Comparison of ENCODE assay signal across 1 cellular context in genomic region chr1:167984886-167985489, GRCh38.
TF ChIP-seq lines count a peak whose summit lies in the region.

No MANE protein-coding gene starts in this region.

TF ChIP-seq in K562, 482 proteins besides CTCF, POLR2A, EP300 and RAD21 (continued from another document and continues in another):
- TF ChIP-seq ETS1 (conservative IDR thresholded peaks at IDR 0.05; ENCODE audit: control insufficient read depth, low read depth, low read length), result no peak
- peak; percentile 97 for TF ChIP-seq CREM (IDR thresholded peaks at IDR 0.05; ENCODE audit: low read depth)
- no peak for TF ChIP-seq MAFG (tag; conservative IDR thresholded peaks at IDR 0.05)
- 0 out of 4 replicates have a peak, but pooled peaks of 1 of the 2 experiments have one; percentile 26 for TF ChIP-seq ETV6 (IDR thresholded peaks at IDR 0.05; ENCODE audit: borderline replicate concordance in 1 of 2, low read depth in 2 of 2, low read length in 1 of 2)
- no peak for TF ChIP-seq ETV6 (CRISPR knock-in tag; IDR thresholded peaks at IDR 0.05; ENCODE audit: borderline replicate concordance)
- no peak; the same call in 1 of the 2 replicates for TF ChIP-seq ZNF239 (CRISPR knock-in tag; IDR thresholded peaks at IDR 0.05)
- TF ChIP-seq NCOA6 (IDR thresholded peaks at IDR 0.05), result no peak
- TF ChIP-seq ZNF384 (IDR thresholded peaks at IDR 0.05; ENCODE audit: low read depth, low read length), result no peak; the same call in 1 of the 2 replicates
- peak; percentile 84 for TF ChIP-seq DIDO1 (tag; IDR thresholded peaks at IDR 0.05; ENCODE audit: low read depth)
- no peak for TF ChIP-seq DLX4 (CRISPR knock-in tag; IDR thresholded peaks at IDR 0.05)
- TF ChIP-seq UBTF (IDR thresholded peaks at IDR 0.05; ENCODE audit: borderline replicate concordance in 1 of 2, low read depth in 2 of 2, low read length in 2 of 2), result no peak
- no peak for TF ChIP-seq FOXP4 (CRISPR knock-in tag; IDR thresholded peaks at IDR 0.05; ENCODE audit: borderline replicate concordance)
- peak; percentile 93 to 95 for TF ChIP-seq TRIM24 (IDR thresholded peaks at IDR 0.05)
- TF ChIP-seq SMAD4 (CRISPR knock-in tag; conservative IDR thresholded peaks at IDR 0.05), result peak; percentile 85; the same call in 1 of the 2 replicates
- peak in 1 of 2 experiments; percentile 82; a peak in 2 of 4 replicates for TF ChIP-seq MAZ (CRISPR knock-in tag; conservative IDR thresholded peaks at IDR 0.05 in 1 of 2, IDR thresholded peaks at IDR 0.05 in 1 of 2)
- TF ChIP-seq JUND (IDR thresholded peaks at IDR 0.05; ENCODE audit: borderline replicate concordance, low read depth, low read length), result peak; percentile 99
- peak; percentile 100 for TF ChIP-seq JUND (tag; IDR thresholded peaks at IDR 0.05; ENCODE audit: borderline replicate concordance, low read depth, low read length)
- no peak for TF ChIP-seq NEUROD1 (IDR thresholded peaks at IDR 0.05; ENCODE audit: borderline replicate concordance, low read depth, low read length, partially characterized antibody)
- peak; percentile 90 for TF ChIP-seq TAL1 (IDR thresholded peaks at IDR 0.05)
- no peak for TF ChIP-seq THAP7 (CRISPR knock-in tag; IDR thresholded peaks at IDR 0.05)
- TF ChIP-seq SRSF7 (optimal IDR thresholded peaks at IDR 0.05; ENCODE audit: low read depth, low read length), result no peak
- TF ChIP-seq XRCC3 (IDR thresholded peaks at IDR 0.05), result no peak
- no peak for TF ChIP-seq HNRNPK (IDR thresholded peaks at IDR 0.05; ENCODE audit: low read depth, low read length, poor library complexity, severe bottlenecking)
- TF ChIP-seq ZNF280B (CRISPR knock-in tag; IDR thresholded peaks at IDR 0.05), result no peak
- no peak for TF ChIP-seq HDAC8 (tag; IDR thresholded peaks at IDR 0.05)
- peak; percentile 93 for TF ChIP-seq TOE1 (IDR thresholded peaks at IDR 0.05; ENCODE audit: borderline replicate concordance)
- peak; percentile 97; the same call in 1 of the 2 replicates for TF ChIP-seq TOE1 (CRISPR knock-in tag; IDR thresholded peaks at IDR 0.05; ENCODE audit: borderline replicate concordance, low read depth)
- TF ChIP-seq RHOXF2B (CRISPR knock-in tag; conservative IDR thresholded peaks at IDR 0.05), result 0 out of 2 replicates have a peak, but pooled peaks have one; percentile 62
- no peak for TF ChIP-seq CCAR2 (IDR thresholded peaks at IDR 0.05; ENCODE audit: low read depth, low read length)
- TF ChIP-seq TSHZ1 (CRISPR knock-in tag; IDR thresholded peaks at IDR 0.05), result no peak
- TF ChIP-seq TBL1XR1 (IDR thresholded peaks at IDR 0.05; ENCODE audit: low read length in 2 of 2), result peak; percentile 80 to 86; a peak in 3 of 4 replicates
- TF ChIP-seq ZBTB34 (CRISPR knock-in tag; IDR thresholded peaks at IDR 0.05), result no peak
- no peak for TF ChIP-seq MBD1 (CRISPR knock-in tag; IDR thresholded peaks at IDR 0.05)
- TF ChIP-seq RB1 (IDR thresholded peaks at IDR 0.05; ENCODE audit: low read depth), result no peak
- no peak; a peak in 1 of 4 replicates for TF ChIP-seq FOXA3 (CRISPR knock-in tag; conservative IDR thresholded peaks at IDR 0.05 in 1 of 2, IDR thresholded peaks at IDR 0.05 in 1 of 2)
- no peak for TF ChIP-seq ZHX1 (conservative IDR thresholded peaks at IDR 0.05; ENCODE audit: low read length)
- TF ChIP-seq VEZF1 (CRISPR knock-in tag; IDR thresholded peaks at IDR 0.05), result peak; percentile 58
- TF ChIP-seq NFRKB (IDR thresholded peaks at IDR 0.05; ENCODE audit: low read depth), result 0 out of 2 replicates have a peak, but pooled peaks have one; percentile 71
- TF ChIP-seq NELFE (IDR thresholded peaks at IDR 0.05; ENCODE audit: insufficient read depth, insufficient read length), result no peak
- no peak for TF ChIP-seq NR3C1 (CRISPR knock-in tag; IDR thresholded peaks at IDR 0.05)
- no peak for TF ChIP-seq ZSCAN29 (IDR thresholded peaks at IDR 0.05)
